8 cellular contexts compared by ENCODE assay signal in genomic region chr9:68356370-68357118, GRCh38. TPM values are rescaled to one million over a fixed set of nuclear protein-coding genes. Genes with fewer than 3 reads are reported as not detected.
DNase-seq lines count a peak whose midpoint lies in the region; ATAC-seq and TF ChIP-seq lines count a peak whose summit lies in the region.
"Not testable (repeated sequence)": the region's sequence is repeated elsewhere in the genome, so short reads cannot be mapped to it uniquely, and the experiment has no call there.

TSS of gene PGM5 (plus strand) at chr9:68356611. CDS start at chr9:68357128, 517 bp downstream.

- not testable (repeated sequence) for H3K27ac ChIP-seq in endodermal cell (ENCODE audit: low read depth, low read length); iPS-20b (ENCODE audit: low read length)

- peaks cover 44% of the 10 kb centered on the region for H3K27me3 Mint-ChIP-seq in activated naive CD4-positive, alpha-beta T cell treated with anti-CD3 and anti-CD28 coated beads, Interleukin-2, amount 10 ng/mL, durations not matched to agents 7 days and 5 days
- peaks cover 73% of the 10 kb centered on the region for H3K27me3 Mint-ChIP-seq in endodermal cell (ENCODE audit: insufficient read depth)
- H3K27me3 Mint-ChIP-seq in nephron (ENCODE audit: low read depth) = peaks cover 14% of the 10 kb centered on the region

- not testable (repeated sequence) for H3K36me3 ChIP-seq in BJ (ENCODE audit: control insufficient read depth, insufficient read depth, low read length); MG63; endodermal cell (ENCODE audit: control insufficient read depth, insufficient read depth, low read length); iPS-20b (ENCODE audit: insufficient read depth, low read depth, low read length)

- H3K27ac Mint-ChIP-seq in activated naive CD4-positive, alpha-beta T cell treated with anti-CD3 and anti-CD28 coated beads, Interleukin-2, amount 10 ng/mL, durations not matched to agents 7 days and 5 days; endodermal cell: not testable (repeated sequence)
- H3K27ac Mint-ChIP-seq in nephron = peak within 1 kb of the TSS; percentile 95 to 99 (median 98)

- POLR2A ChIA-PET in BJ (lab: Charles Lee) = not testable (repeated sequence)

- ATAC-seq in GM19351 (IDR thresholded peaks at IDR 0.05; ENCODE audit: unreplicated experiment) = peak; percentile 67
- peak; percentile 52 for ATAC-seq in stimulated activated naive CD8-positive, alpha-beta T cell treated with anti-CD3 and anti-CD28 coated beads, Interleukin-15, Interleukin-2, amounts not matched to agents 100 U/mL and 50 U/mL, for 24 hours

- H3K4me1 Mint-ChIP-seq in activated naive CD4-positive, alpha-beta T cell treated with anti-CD3 and anti-CD28 coated beads, Interleukin-2, amount 10 ng/mL, durations not matched to agents 7 days and 5 days; endodermal cell: not testable (repeated sequence)
- H3K4me1 Mint-ChIP-seq in nephron = peaks cover 14% of the 10 kb centered on the region

- not testable (repeated sequence) for H3K9me3 ChIP-seq in MG63; endodermal cell (ENCODE audit: control insufficient read depth, low read length); iPS-20b (ENCODE audit: insufficient read depth, low read depth, low read length)

- TF ChIP-seq CTCF in BJ (IDR thresholded peaks at IDR 0.05; ENCODE audit: insufficient read depth, low read depth, low read length); endodermal cell (conservative IDR thresholded peaks at IDR 0.05); nephron (IDR thresholded peaks at IDR 0.05; ENCODE audit: unreplicated experiment in 3 of 3): not testable (repeated sequence)

- not testable (repeated sequence) for H3K9ac ChIP-seq in endodermal cell (ENCODE audit: extremely low read depth, low read length, poor library complexity, severe bottlenecking); iPS-20b (ENCODE audit: low read depth, low read length)

- not testable (repeated sequence) for H3K27me3 ChIP-seq in BJ (ENCODE audit: control insufficient read depth, insufficient read depth, low read length); MG63
- H3K27me3 ChIP-seq in endodermal cell (ENCODE audit: control insufficient read depth, insufficient read depth, low read length, poor library complexity, severe bottlenecking) (peaks cover 66% of the 10 kb centered on the region), iPS-20b (ENCODE audit: insufficient read depth, low read length) (peaks cover 70% of the 10 kb centered on the region)

- H3K4me3 ChIP-seq in BJ (ENCODE audit: low read depth, low read length) (peak within 1 kb of the TSS; percentile 46), MG63 (peak within 1 kb of the TSS; percentile 58), endodermal cell (ENCODE audit: low read length) (peak within 1 kb of the TSS; percentile 65), iPS-20b (ENCODE audit: low read length) (peak within 1 kb of the TSS; percentile 53; the same call in 1 of the 2 replicates)

- 0 to 3% methylated on average over 7 to 51 of the region's 58 CpGs for WGBS in endodermal cell (ENCODE audit: insufficient coverage in 1 of 2, insufficient read length in 1 of 2), 2 experiments

- H3K4me1 ChIP-seq in endodermal cell (ENCODE audit: control insufficient read depth, insufficient read depth, low read length); iPS-20b (ENCODE audit: insufficient read depth, low read length): not testable (repeated sequence)

- not testable (repeated sequence) for H3K9me3 Mint-ChIP-seq in activated naive CD4-positive, alpha-beta T cell treated with anti-CD3 and anti-CD28 coated beads, Interleukin-2, amount 10 ng/mL, durations not matched to agents 7 days and 5 days; endodermal cell; nephron

- DNase-seq in BJ (ENCODE audit: low read depth); activated naive CD4-positive, alpha-beta T cell treated with anti-CD3 and anti-CD28 coated beads, Interleukin-2, amount 10 ng/mL, durations not matched to agents 7 days and 5 days: not testable (repeated sequence)
- DNase-seq in MG63 (peak; percentile 58), endodermal cell (peak; percentile 70)
- DNase-seq in stimulated activated naive CD8-positive, alpha-beta T cell treated with anti-CD3 and anti-CD28 coated beads, Interleukin-15, Interleukin-2, amounts not matched to agents 100 U/mL and 50 U/mL, for 24 hours = peak; percentile 8

- H3K36me3 Mint-ChIP-seq in activated naive CD4-positive, alpha-beta T cell treated with anti-CD3 and anti-CD28 coated beads, Interleukin-2, amount 10 ng/mL, durations not matched to agents 7 days and 5 days; endodermal cell (ENCODE audit: low read depth); nephron (ENCODE audit: low read depth): not testable (repeated sequence)

- CTCF ChIA-PET in BJ (lab: Yijun Ruan, JAX); activated naive CD4-positive, alpha-beta T cell treated with anti-CD3 and anti-CD28 coated beads, Interleukin-2, amount 10 ng/mL, durations not matched to agents 7 days and 5 days (lab: Charles Lee): not testable (repeated sequence)

- peak within 1 kb of the TSS; percentile 37 for H3K4me3 Mint-ChIP-seq in activated naive CD4-positive, alpha-beta T cell treated with anti-CD3 and anti-CD28 coated beads, Interleukin-2, amount 10 ng/mL, durations not matched to agents 7 days and 5 days
- peak within 1 kb of the TSS; percentile 63 for H3K4me3 Mint-ChIP-seq in endodermal cell
- H3K4me3 Mint-ChIP-seq in nephron = peak within 1 kb of the TSS; percentile 92 to 99 (median 98)

RNA-seq across cellular contexts. Expression of gene PGM5, which starts in this region (rescaled TPM):
- polyA plus RNA-seq in BJ (2011; rRNA removed) = 8.7 and 10.1 TPM in 2 replicates
- polyA minus RNA-seq in BJ (2011; rRNA and poly(A)+ RNA removed) = 5.9 and 14.2 TPM in 2 replicates
- total RNA-seq in MG63 (2014; rRNA removed; shearing (Covaris generic); ENCODE audit: low replicate concordance) = 5.1 and 9.3 TPM in 2 replicates
- under 1 TPM; 0.33 to 0.64 TPM for total RNA-seq in endodermal cell
- polyA plus RNA-seq in endodermal cell (2013, experiment 1 of 2) = 1.9 TPM
- 2.4 TPM for polyA plus RNA-seq in endodermal cell (2013, experiment 2 of 2)

Comparison
In these comparisons a context has a peak if more than half of its experiments do, and no peak if none do; other contexts are left out.
1. H3K4me3 Mint-ChIP-seq: peak in every context shown above with its lines; median percentile 98 in nephron; 63 in endodermal cell; 37 in activated naive CD4-positive, alpha-beta T cell treated with anti-CD3 and anti-CD28 coated beads, Interleukin-2, amount 10 ng/mL, durations not matched to agents 7 days and 5 days.